In the genomic region with DNA sequence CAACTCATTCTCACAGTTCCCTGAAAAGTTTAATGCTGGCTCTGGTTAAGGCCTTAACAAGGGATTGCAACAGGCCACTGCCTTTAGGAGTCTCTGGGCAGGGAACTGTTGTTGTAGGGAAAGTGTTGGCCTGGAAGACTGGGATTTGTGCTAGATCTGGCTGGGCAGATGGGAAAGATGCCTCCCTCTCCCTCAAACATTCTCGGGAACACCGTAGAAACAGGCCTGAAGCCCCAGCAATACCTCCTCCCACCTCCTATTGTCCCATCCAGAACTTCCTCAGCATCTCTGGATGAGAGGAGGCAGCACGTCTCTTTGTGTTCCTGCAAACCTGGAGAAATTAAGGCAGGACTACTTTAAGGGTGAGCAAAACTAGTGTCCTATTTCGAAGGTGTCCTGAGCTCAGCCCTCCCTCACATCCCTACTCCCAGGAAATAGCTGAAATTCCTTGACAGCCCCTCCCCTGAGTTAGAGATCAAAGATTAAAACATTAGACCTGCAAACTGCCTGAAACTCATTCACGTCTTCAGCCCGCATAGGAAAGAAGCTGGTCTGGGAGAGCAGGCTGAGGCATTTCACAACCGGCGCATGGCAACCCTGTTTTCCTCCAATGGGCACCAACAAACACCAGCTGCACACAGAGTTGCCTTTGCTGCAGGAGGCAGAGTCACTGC, we compare ENCODE assay signal across 8 cellular contexts. TPM values are rescaled to one million over a fixed set of nuclear protein-coding genes. Genes with fewer than 3 reads are reported as not detected.
DNase-seq lines count a peak whose midpoint lies in the region; ATAC-seq and TF ChIP-seq lines count a peak whose summit lies in the region.
"Had no signal": no experiment of that assay in that cellular context is flagged by ENCODE, and none has a peak within 500 bp of the region (broad histone marks: within the 10 kb centered on the region; RNA-seq: fewer than 3 reads in every experiment).

No MANE protein-coding gene starts in this region.

- 38 to 48% methylated on average over 8 of the region's 8 CpGs for WGBS in testis, 2 donors

- H3K9ac ChIP-seq in HUES48 (ENCODE audit: low read depth, low read length), result no peak overlapping the region

- H3K9me3 Mint-ChIP-seq in activated B cell treated with CpG ODN at 0.5 μM for 24 hours, result no peaks in the 10 kb centered on the region
- no peaks in the 10 kb centered on the region for H3K9me3 Mint-ChIP-seq in T-helper 2 cell treated with Interferon-gamma antibody and Interleukin-4, amounts not matched to agents 5 μg/mL and 100 μg/mL, for 36 hours
- H3K9me3 Mint-ChIP-seq: T-helper 1 cell treated with Interleukin-12 subunit alpha and Interleukin-12 subunit beta and Interleukin-4 antibody, amounts not matched to agents 30 μg/mL and 1 μg/mL, for 36 hours had no signal

- DNase-seq in activated B cell treated with CpG ODN at 0.5 μM for 24 hours (no peak), iPS-NIHi11 (ENCODE audit: low spot score) (peak; percentile 52), testis (peak; percentile 23)
- DNase-seq in T-helper 2 cell treated with Interferon-gamma antibody and Interleukin-4, amounts not matched to agents 5 μg/mL and 100 μg/mL, for 36 hours (ENCODE audit: low spot score), result no peak
- DNase-seq in activated CD4-positive, alpha-beta T cell treated with anti-CD3 and anti-CD28 coated beads, Interleukin-2, amount 50 U/mL, for 48 hours, result no peak

- POLR2A ChIA-PET in activated B cell treated with CpG ODN at 0.5 μM for 24 hours (lab: Charles Lee), result interaction anchor here (0.9 to 14.2 kb wide), 5 partner anchors 7 to 107 kb away, joined by 3 to 427 read pairs (median 7); a partner anchor contains a TSS

- no peaks in the 10 kb centered on the region for H3K27me3 Mint-ChIP-seq in activated B cell treated with CpG ODN at 0.5 μM for 24 hours
- peaks cover 3% of the 10 kb centered on the region for H3K27me3 Mint-ChIP-seq in T-helper 2 cell treated with Interferon-gamma antibody and Interleukin-4, amounts not matched to agents 5 μg/mL and 100 μg/mL, for 36 hours (ENCODE audit: low read depth)

- H3K27me3 ChIP-seq in HUES48 (ENCODE audit: control insufficient read depth, insufficient read depth, low read length) (no peaks in the 10 kb centered on the region), testis (no peaks in the 10 kb centered on the region)

- TF ChIP-seq CTCF in activated B cell treated with CpG ODN at 0.5 μM for 24 hours (IDR thresholded peaks at IDR 0.05) (no peak), testis (IDR thresholded peaks at IDR 0.05) (no peak)

- peaks cover 90% of the 10 kb centered on the region for H3K4me1 Mint-ChIP-seq in activated B cell treated with CpG ODN at 0.5 μM for 24 hours
- peaks cover 45% of the 10 kb centered on the region for H3K4me1 Mint-ChIP-seq in T-helper 2 cell treated with Interferon-gamma antibody and Interleukin-4, amounts not matched to agents 5 μg/mL and 100 μg/mL, for 36 hours (ENCODE audit: low read depth)

- peak overlapping the region; percentile 65 for H3K27ac ChIP-seq in HUES48 (ENCODE audit: low read depth, low read length)
- peak overlapping the region in 1 of 2 donors; percentile 53 for H3K27ac ChIP-seq in testis

- H3K4me1 ChIP-seq in HUES48 (ENCODE audit: control insufficient read depth, insufficient read depth, low read length), result peaks cover 17% of the 10 kb centered on the region
- peaks cover 8% of the 10 kb centered on the region for H3K4me1 ChIP-seq in testis

- intact Hi-C loops in activated B cell treated with CpG ODN at 0.5 μM for 24 hours (cut with micrococcal nuclease) (no loop called here), testis (cut with DNase I; ENCODE audit: low total_unique reads) (no loop called here)

- H3K9me3 ChIP-seq in HUES48 (ENCODE audit: control insufficient read depth, insufficient read depth, low read length) (no peaks in the 10 kb centered on the region), testis (no peaks in the 10 kb centered on the region)

- peak overlapping the region; percentile 61 for H3K4me3 Mint-ChIP-seq in activated B cell treated with CpG ODN at 0.5 μM for 24 hours
- H3K4me3 Mint-ChIP-seq in T-helper 2 cell treated with Interferon-gamma antibody and Interleukin-4, amounts not matched to agents 5 μg/mL and 100 μg/mL, for 36 hours, result no peak overlapping the region
- H3K4me3 Mint-ChIP-seq: T-helper 1 cell treated with Interleukin-12 subunit alpha and Interleukin-12 subunit beta and Interleukin-4 antibody, amounts not matched to agents 30 μg/mL and 1 μg/mL, for 36 hours had no signal

- no peaks in the 10 kb centered on the region for H3K36me3 Mint-ChIP-seq in activated B cell treated with CpG ODN at 0.5 μM for 24 hours (ENCODE audit: low read depth)
- no peaks in the 10 kb centered on the region for H3K36me3 Mint-ChIP-seq in T-helper 2 cell treated with Interferon-gamma antibody and Interleukin-4, amounts not matched to agents 5 μg/mL and 100 μg/mL, for 36 hours (ENCODE audit: low read depth)

- CTCF ChIA-PET in activated B cell treated with CpG ODN at 0.5 μM for 24 hours (lab: Charles Lee), result interaction anchor here (1.1 kb wide), 1 partner anchor 9 kb away, joined by 6 read pairs; no protein-coding TSS in a partner anchor

- H3K36me3 ChIP-seq in HUES48 (ENCODE audit: control insufficient read depth, insufficient read depth, low read length) (no peaks in the 10 kb centered on the region), testis (ENCODE audit: low read depth, missing control alignments) (no peaks in the 10 kb centered on the region)

- peak; percentile 11 for ATAC-seq in activated B cell treated with CpG ODN at 0.5 μM for 24 hours (ENCODE audit: low read depth)
- ATAC-seq in HG03159 (IDR thresholded peaks at IDR 0.05; ENCODE audit: unreplicated experiment), result no peak

- no peak for TF ChIP-seq POLR2A in testis (IDR thresholded peaks at IDR 0.05)

- H3K4me3 ChIP-seq in HUES48 (ENCODE audit: low read depth, low read length) (no peak overlapping the region), testis (no peak overlapping the region)

- H3K27ac Mint-ChIP-seq in activated B cell treated with CpG ODN at 0.5 μM for 24 hours, result peak overlapping the region; percentile 84
- no peak overlapping the region for H3K27ac Mint-ChIP-seq in T-helper 2 cell treated with Interferon-gamma antibody and Interleukin-4, amounts not matched to agents 5 μg/mL and 100 μg/mL, for 36 hours
- H3K27ac Mint-ChIP-seq: T-helper 1 cell treated with Interleukin-12 subunit alpha and Interleukin-12 subunit beta and Interleukin-4 antibody, amounts not matched to agents 30 μg/mL and 1 μg/mL, for 36 hours had no signal

RNA-seq across cellular contexts. Expression of a gene that starts 10.9 kb away (rescaled TPM):
- total RNA-seq in activated B cell treated with CpG ODN at 0.5 μM for 24 hours, result 141 and 160 TPM in 2 replicates
- total RNA-seq in testis, result 10 to 100 TPM in 1 of 2 donors, 1 to 10 TPM in 1; 3.1 to 10.4 TPM
- 5.2 TPM for polyA plus RNA-seq in testis (ENCODE audit: insufficient read depth, low read depth, low replicate concordance)

Comparison
In these comparisons a context has a peak if more than half of its experiments do, and no peak if none do; other contexts are left out.
1. DNase-seq: peak in iPS-NIHi11 (single experiment) and testis (single experiment); none in activated B cell treated with CpG ODN at 0.5 μM for 24 hours (single experiment), T-helper 2 cell treated with Interferon-gamma antibody and Interleukin-4, amounts not matched to agents 5 μg/mL and 100 μg/mL, for 36 hours (single experiment) and activated CD4-positive, alpha-beta T cell treated with anti-CD3 and anti-CD28 coated beads, Interleukin-2, amount 50 U/mL, for 48 hours (0 of 2).
2. RNA of a gene that starts 10.9 kb away (total RNA-seq): 141 to 160 TPM in activated B cell treated with CpG ODN at 0.5 μM for 24 hours; 3.1 to 10.4 TPM in testis; every median in the first group is over 10 times any median in the second.